ENCODE assay signal across 8 cellular contexts in the genomic region with DNA sequence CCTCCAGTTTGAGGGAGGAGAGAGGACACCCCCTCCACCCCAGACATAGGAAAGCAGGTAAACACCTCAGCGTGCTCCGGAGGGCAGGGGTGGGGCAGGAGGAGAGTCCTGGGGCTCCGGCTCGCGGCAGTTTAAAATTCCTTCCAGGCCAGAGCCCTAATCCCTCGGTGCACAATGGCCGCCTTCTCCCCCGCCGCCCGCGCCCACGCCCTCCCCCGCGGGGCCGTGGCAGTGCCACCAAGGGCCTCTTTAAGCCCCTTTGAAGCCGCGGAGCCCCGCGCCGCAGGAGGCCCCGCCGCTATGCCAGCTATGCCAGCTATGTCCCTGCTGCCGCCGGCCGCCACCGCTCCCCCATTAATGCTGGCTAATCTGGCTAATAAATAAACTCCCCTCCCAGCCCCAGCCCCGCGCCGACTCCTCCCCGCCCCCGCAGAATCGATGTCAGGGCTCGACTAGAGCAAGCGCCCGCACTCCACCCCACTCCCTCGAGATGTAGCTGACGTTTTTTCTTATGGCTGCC.
DNase-seq lines count a peak whose midpoint lies in the region; ATAC-seq and TF ChIP-seq lines count a peak whose summit lies in the region.

No MANE protein-coding gene starts in this region.

- H3K27me3 ChIP-seq in ascending aorta (peaks cover 4% of the 10 kb centered on the region), thoracic aorta (replicated peaks; ENCODE audit: insufficient read depth) (no peaks in the 10 kb centered on the region)

- no peaks in the 10 kb centered on the region for H3K9me3 ChIP-seq in ascending aorta
- H3K9me3 ChIP-seq in thoracic aorta: no peaks in the 10 kb centered on the region

- H3K36me3 ChIP-seq in ascending aorta (no peaks in the 10 kb centered on the region), thoracic aorta (no peaks in the 10 kb centered on the region)

- intact Hi-C loops in ascending aorta (cut with DNase I): loop anchor here (1.0 to 5.0 kb wide), 2 partner anchors 72 to 230 kb away; a partner anchor contains a TSS

- H3K4me1 ChIP-seq in ascending aorta: peaks cover 4% of the 10 kb centered on the region in 2 donors
- H3K4me1 ChIP-seq in thoracic aorta (ENCODE audit: control insufficient read depth in 1 of 2, low read depth in 2 of 2): peaks cover 0 to 17% of the 10 kb centered on the region in 2 donors

- TF ChIP-seq CTCF in ascending aorta (IDR thresholded peaks at IDR 0.05) (no peak), thoracic aorta (IDR thresholded peaks at IDR 0.05) (no peak)

- ATAC-seq in stimulated activated naive CD8-positive, alpha-beta T cell treated with anti-CD3 and anti-CD28 coated beads, Interleukin-15, Interleukin-2, amounts not matched to agents 100 U/mL and 50 U/mL, for 24 hours: no peak
- no peak for ATAC-seq in thoracic aorta (ENCODE audit: insufficient number of reproducible peaks, low FRiP score, low read depth)
- no peak for ATAC-seq in GM21381 (IDR thresholded peaks at IDR 0.05; ENCODE audit: unreplicated experiment)

- H3K4me1 Mint-ChIP-seq in stimulated activated naive CD8-positive, alpha-beta T cell treated with anti-CD3 and anti-CD28 coated beads, Interleukin-15, Interleukin-2, amounts not matched to agents 100 ng/mL and 50 ng/mL, for 24 hours (ENCODE audit: low read depth): peaks cover 26% of the 10 kb centered on the region

- peaks cover 45% of the 10 kb centered on the region for H3K27me3 Mint-ChIP-seq in stimulated activated naive CD8-positive, alpha-beta T cell treated with anti-CD3 and anti-CD28 coated beads, Interleukin-15, Interleukin-2, amounts not matched to agents 100 ng/mL and 50 ng/mL, for 24 hours

- H3K9me3 Mint-ChIP-seq in stimulated activated naive CD8-positive, alpha-beta T cell treated with anti-CD3 and anti-CD28 coated beads, Interleukin-15, Interleukin-2, amounts not matched to agents 100 ng/mL and 50 ng/mL, for 24 hours: no peaks in the 10 kb centered on the region

- peak overlapping the region; percentile 41 for H3K4me3 Mint-ChIP-seq in stimulated activated naive CD8-positive, alpha-beta T cell treated with anti-CD3 and anti-CD28 coated beads, Interleukin-15, Interleukin-2, amounts not matched to agents 100 ng/mL and 50 ng/mL, for 24 hours

- no peak overlapping the region for H3K27ac Mint-ChIP-seq in stimulated activated naive CD8-positive, alpha-beta T cell treated with anti-CD3 and anti-CD28 coated beads, Interleukin-15, Interleukin-2, amounts not matched to agents 100 ng/mL and 50 ng/mL, for 24 hours

- no peak for DNase-seq in stimulated activated naive CD8-positive, alpha-beta T cell treated with anti-CD3 and anti-CD28 coated beads, Interleukin-15, Interleukin-2, amounts not matched to agents 100 U/mL and 50 U/mL, for 24 hours
- DNase-seq in ascending aorta (ENCODE audit: low spot score in 2 of 2) (no peak), islet precursor cell (peak; percentile 87), thoracic aorta (ENCODE audit: low spot score) (no peak), UCSD-AML1 (lab: John Stamatoyannopoulos, UW; ENCODE audit: unreplicated experiment) (no peak), pons (ENCODE audit: low spot score) (no peak)

- H3K27ac ChIP-seq in ascending aorta (no peak overlapping the region), thoracic aorta (no peak overlapping the region)

- peak overlapping the region; percentile 48 to 49 for H3K4me3 ChIP-seq in ascending aorta
- H3K4me3 ChIP-seq in thoracic aorta: peak overlapping the region; percentile 67

- H3K36me3 Mint-ChIP-seq in stimulated activated naive CD8-positive, alpha-beta T cell treated with anti-CD3 and anti-CD28 coated beads, Interleukin-15, Interleukin-2, amounts not matched to agents 100 ng/mL and 50 ng/mL, for 24 hours (ENCODE audit: low read depth): no peaks in the 10 kb centered on the region
